Comparison of ENCODE assay signal across 2 cellular contexts in the genomic region with DNA sequence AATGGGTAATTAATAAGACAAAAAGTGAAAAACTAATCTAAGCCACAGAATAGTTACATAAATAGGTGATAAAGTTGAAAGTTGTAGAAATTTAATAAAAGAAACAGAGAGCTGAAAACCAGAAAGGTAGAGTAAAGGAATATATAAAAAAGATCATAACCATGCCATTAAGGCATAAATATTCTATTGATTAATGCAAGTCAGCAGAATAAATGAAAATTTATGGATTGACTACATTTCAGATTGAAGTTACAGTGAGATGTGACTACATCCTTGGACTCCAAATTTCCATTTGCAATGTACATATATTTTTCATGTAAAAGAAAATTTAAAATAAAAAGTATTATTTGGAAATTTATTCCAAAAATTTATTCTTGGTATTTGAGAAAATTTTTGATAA.
TF ChIP-seq lines count a peak whose summit lies in the region.

No MANE protein-coding gene starts in this region.

TF ChIP-seq in GM23338, 12 proteins besides CTCF, POLR2A, EP300 and RAD21 (continued from another document):
- TF ChIP-seq EZH2 (IDR thresholded peaks at IDR 0.05; ENCODE audit: low read depth, unreplicated experiment) = no peak
- no peak for TF ChIP-seq ZNF331 (CRISPR knock-in tag; IDR thresholded peaks at IDR 0.05; ENCODE audit: low read depth)

TF ChIP-seq in H1, 55 proteins besides CTCF, POLR2A, EP300 and RAD21 (continued from another document):
- TF ChIP-seq, protein P1, sequence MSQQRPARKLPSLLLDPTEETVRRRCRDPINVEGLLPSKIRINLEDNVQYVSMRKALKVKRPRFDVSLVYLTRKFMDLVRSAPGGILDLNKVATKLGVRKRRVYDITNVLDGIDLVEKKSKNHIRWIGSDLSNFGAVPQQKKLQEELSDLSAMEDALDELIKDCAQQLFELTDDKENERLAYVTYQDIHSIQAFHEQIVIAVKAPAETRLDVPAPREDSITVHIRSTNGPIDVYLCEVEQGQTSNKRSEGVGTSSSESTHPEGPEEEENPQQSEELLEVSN (IDR thresholded peaks at IDR 0.05) = no peak
